ENCODE assay signal across 8 cellular contexts in the genomic region with DNA sequence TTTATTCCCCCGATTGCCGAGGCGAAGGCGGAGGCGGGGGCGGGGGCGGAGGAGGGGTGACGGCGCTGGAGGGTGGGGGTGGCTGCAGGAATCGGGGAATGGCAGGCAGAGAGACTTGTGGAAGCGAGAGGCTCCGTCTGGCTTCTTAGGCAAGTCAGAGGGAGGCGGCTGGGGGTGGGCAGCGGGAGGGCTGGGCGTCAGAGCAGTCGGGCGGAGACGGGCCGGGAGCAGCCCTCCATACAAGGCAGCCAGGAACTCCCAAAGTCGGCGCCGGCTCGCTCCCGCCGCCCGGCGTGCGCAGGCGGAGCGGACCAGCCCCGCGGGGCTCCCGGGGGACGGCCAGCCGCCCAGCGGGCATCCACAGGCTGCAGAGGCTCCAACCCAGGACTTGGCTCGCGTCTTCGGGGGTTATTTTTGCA. TPM values are rescaled to one million over a fixed set of nuclear protein-coding genes. Genes with fewer than 3 reads are reported as not detected.
DNase-seq lines count a peak whose midpoint lies in the region; ATAC-seq and TF ChIP-seq lines count a peak whose summit lies in the region.

No MANE protein-coding gene starts in this region.

- H3K4me3 Mint-ChIP-seq in brain: peak overlapping the region; percentile 79 to 98 (median 95)

- H3K9me3 ChIP-seq in BE2C: no peaks in the 10 kb centered on the region
- H3K9me3 ChIP-seq in iPS-18a (ENCODE audit: control insufficient read depth, low read depth, low read length): no peaks in the 10 kb centered on the region

- H3K36me3 Mint-ChIP-seq in brain: no peaks in the 10 kb centered on the region

- H3K27ac Mint-ChIP-seq in brain: peak overlapping the region; percentile 87 to 99 (median 93)

- TF ChIP-seq CTCF in BE2C (IDR thresholded peaks at IDR 0.05; ENCODE audit: low read depth, low read length): no peak
- TF ChIP-seq CTCF in brain (conservative IDR thresholded peaks at IDR 0.05): no peak

- no peak overlapping the region for H3K27ac ChIP-seq in iPS-18a (ENCODE audit: low read length)

- peaks cover 9% of the 10 kb centered on the region for H3K36me3 ChIP-seq in BE2C
- H3K36me3 ChIP-seq in iPS-18a (ENCODE audit: control insufficient read depth, low read depth, low read length): no peaks in the 10 kb centered on the region

- DNase-seq in BE2C (peak; percentile 96), HCEC 1CT (peak; percentile 92), NCI-H510A treated with DMSO at 0.1 percent for 48 hours (lab: John Stamatoyannopoulos, UW) (peak; percentile 78), renal cortical epithelial cell (ENCODE audit: low read depth) (peak; percentile 43)

- H3K4me3 ChIP-seq in BE2C (ENCODE audit: low read depth, low read length): peak overlapping the region; percentile 91
- peak overlapping the region; percentile 89 for H3K4me3 ChIP-seq in iPS-18a (ENCODE audit: low read length)

- H3K4me1 ChIP-seq in BE2C (peaks cover 11% of the 10 kb centered on the region), iPS-18a (ENCODE audit: control insufficient read depth, low read depth, low read length) (peaks cover 41% of the 10 kb centered on the region)

- H3K27me3 ChIP-seq in BE2C (no peaks in the 10 kb centered on the region), iPS-18a (ENCODE audit: control insufficient read depth, insufficient read depth, low read length) (peaks cover 28% of the 10 kb centered on the region)

- H3K9me3 Mint-ChIP-seq in brain: peaks cover 0 to 3% (median 0%) of the 10 kb centered on the region in 5 experiments

- ATAC-seq in HG02981 (IDR thresholded peaks at IDR 0.05; ENCODE audit: unreplicated experiment) (no peak), GM18909 (IDR thresholded peaks at IDR 0.05; ENCODE audit: poor library complexity, unreplicated experiment) (no peak)

- peaks cover 23% of the 10 kb centered on the region for H3K27me3 Mint-ChIP-seq in brain

- peaks cover 42% of the 10 kb centered on the region for H3K4me1 Mint-ChIP-seq in brain

- peak overlapping the region; percentile 86 for H3K9ac ChIP-seq in iPS-18a (ENCODE audit: low read length)

RNA-seq across cellular contexts. Expression of gene CACNA2D1, which starts 0.2 kb away (rescaled TPM):
- polyA plus RNA-seq in BE2C (2012; ENCODE audit: insufficient read depth, insufficient read length, low read depth): 32.6 TPM
- 4.6 TPM for polyA plus RNA-seq in brain (ENCODE audit: insufficient read depth, low read depth, low replicate concordance)
- total RNA-seq in renal cortical epithelial cell: 14.2 and 15.0 TPM in 2 replicates

Comparison
In these comparisons a context has a peak if more than half of its experiments do, and no peak if none do; other contexts are left out.
1. DNase-seq: peak in every context shown above with its lines; median percentile 96 in BE2C; 92 in HCEC 1CT; 78 in NCI-H510A treated with DMSO at 0.1 percent for 48 hours; 43 in renal cortical epithelial cell.